Comparison of ENCODE assay signal across 23 cellular contexts in genomic region chr4:56511098-56511497, GRCh38. TPM values are rescaled to one million over a fixed set of nuclear protein-coding genes. Genes with fewer than 3 reads are reported as not detected.
DNase-seq lines count a peak whose midpoint lies in the region; ATAC-seq, FAIRE-seq and TF ChIP-seq lines count a peak whose summit lies in the region.
"Had no signal": no experiment of that assay in that cellular context is flagged by ENCODE, and none has a peak within 500 bp of the region (broad histone marks: within the 10 kb centered on the region; RNA-seq: fewer than 3 reads in every experiment).

No MANE protein-coding gene starts in this region.

- H3K4me1 ChIP-seq in K562 (replicated peaks in 1 of 2; ENCODE audit: control insufficient read depth in 2 of 2, insufficient read depth in 2 of 2, low read length in 2 of 2): peaks cover 16 to 24% of the 10 kb centered on the region in 2 experiments
- peaks cover 21% of the 10 kb centered on the region for H3K4me1 ChIP-seq in muscle layer of colon (ENCODE audit: insufficient read depth, low read length)
- peaks cover 0 to 4% (median 2%) of the 10 kb centered on the region in 4 donors for H3K4me1 ChIP-seq in transverse colon
- H3K4me1 ChIP-seq in kidney (ENCODE audit: control insufficient read depth in 1 of 2, insufficient read depth in 1 of 2, low read depth in 1 of 2, low read length in 2 of 2): peaks cover 0 to 4% of the 10 kb centered on the region in 2 donors
- no peaks in the 10 kb centered on the region for H3K4me1 ChIP-seq in HAP-1
- H3K4me1 ChIP-seq: Caco-2 had no signal

- peak; percentile 19; the same call in 2 of the 3 replicates for ATAC-seq in K562
- ATAC-seq in left lobe of liver: no peak
- ATAC-seq: CD8-positive, alpha-beta T cell had no signal

- TF ChIP-seq RAD21 in K562 (CRISPR knock-in tag; conservative IDR thresholded peaks at IDR 0.05 in 1 of 2, IDR thresholded peaks at IDR 0.05 in 1 of 2): no peak

- H3K9me3 ChIP-seq in K562 (replicated peaks; ENCODE audit: control insufficient read depth, insufficient read depth, low read depth, low read length): no peaks in the 10 kb centered on the region
- no peaks in the 10 kb centered on the region for H3K9me3 ChIP-seq in muscle layer of colon (ENCODE audit: low read length)
- H3K9me3 ChIP-seq in transverse colon: no peaks in the 10 kb centered on the region
- no peaks in the 10 kb centered on the region for H3K9me3 ChIP-seq in kidney (ENCODE audit: control insufficient read depth in 1 of 2, low read length in 2 of 2)
- no peaks in the 10 kb centered on the region for H3K9me3 ChIP-seq in HAP-1
- H3K9me3 ChIP-seq: Caco-2, SJSA1 had no signal

- intact Hi-C loops in K562 (cut with micrococcal nuclease) (no loop called here), transverse colon (cut with DNase I; ENCODE audit: low total_unique reads) (no loop called here), kidney (cut with DNase I) (no loop called here)

- H3K9ac ChIP-seq in K562 (ENCODE audit: insufficient read depth in 1 of 2, low read depth in 2 of 2, low read length in 2 of 2) (no peak overlapping the region), muscle layer of colon (ENCODE audit: low read length) (no peak overlapping the region), kidney (ENCODE audit: low read length in 2 of 2) (no peak overlapping the region)

- CTCF ChIA-PET in K562 (lab: Yijun Ruan, JAX; ENCODE audit: low intra/inter-chr PET ratio): no interaction called here

- H2AFZ ChIP-seq in K562 (ENCODE audit: low read depth, low read length): peak overlapping the region; percentile 66

- H3K9me1 ChIP-seq in K562 (ENCODE audit: control insufficient read depth, insufficient read depth, low read length): no peaks in the 10 kb centered on the region

- TF ChIP-seq CTCF in K562 (IDR thresholded peaks at IDR 0.05 in 2 of 3, conservative IDR thresholded peaks at IDR 0.05 in 1 of 3; ENCODE audit: insufficient read depth in 2 of 3, low read depth in 1 of 3, low read length in 3 of 3): no peak
- TF ChIP-seq CTCF in transverse colon (IDR thresholded peaks at IDR 0.05): no peak
- no peak for TF ChIP-seq CTCF in kidney (IDR thresholded peaks at IDR 0.05; ENCODE audit: borderline replicate concordance, extremely low read depth, insufficient read depth)

- TF ChIP-seq EP300 in K562 (IDR thresholded peaks at IDR 0.05; ENCODE audit: low read length): no peak
- TF ChIP-seq EP300 in transverse colon (IDR thresholded peaks at IDR 0.05; ENCODE audit: low read depth): no peak

- no peaks in the 10 kb centered on the region for H3K79me2 ChIP-seq in K562 (ENCODE audit: control insufficient read depth, insufficient read depth, low read length)

- H3K27ac ChIP-seq in K562 (ENCODE audit: extremely low read depth, low read depth, low read length) (no peak overlapping the region), muscle layer of colon (ENCODE audit: low read depth, low read length) (peak overlapping the region; percentile 16), transverse colon (no peak overlapping the region), kidney (ENCODE audit: low read depth in 2 of 2, low read length in 2 of 2) (no peak overlapping the region)
- H3K27ac ChIP-seq: SJSA1 had no signal

- no peaks in the 10 kb centered on the region for H4K20me1 ChIP-seq in K562 (replicated peaks; ENCODE audit: control insufficient read depth, insufficient read depth, low read length)

- no peaks in the 10 kb centered on the region for H3K36me3 ChIP-seq in K562 (ENCODE audit: control insufficient read depth, insufficient read depth, low read length)
- H3K36me3 ChIP-seq in muscle layer of colon (ENCODE audit: insufficient read depth, low read length): no peaks in the 10 kb centered on the region
- H3K36me3 ChIP-seq in transverse colon: no peaks in the 10 kb centered on the region
- H3K36me3 ChIP-seq in kidney (ENCODE audit: control insufficient read depth in 1 of 2, insufficient read depth in 2 of 2, low read length in 2 of 2): no peaks in the 10 kb centered on the region
- H3K36me3 ChIP-seq in HAP-1 (replicated peaks): no peaks in the 10 kb centered on the region
- H3K36me3 ChIP-seq: SJSA1 had no signal

- H3K4me2 ChIP-seq in K562 (ENCODE audit: insufficient read depth, low read length): no peak overlapping the region; the same call in 1 of the 2 replicates

- TF ChIP-seq POLR2A in K562 (conservative IDR thresholded peaks at IDR 0.05) (no peak), transverse colon (IDR thresholded peaks at IDR 0.05) (no peak)

- no peaks in the 10 kb centered on the region for H3K27me3 ChIP-seq in K562 (ENCODE audit: control insufficient read depth in 2 of 2, insufficient read depth in 2 of 2, low read length in 2 of 2)
- no peaks in the 10 kb centered on the region for H3K27me3 ChIP-seq in muscle layer of colon (ENCODE audit: control insufficient read depth in 1 of 2, insufficient read depth in 2 of 2, low read length in 2 of 2)
- no peaks in the 10 kb centered on the region for H3K27me3 ChIP-seq in transverse colon
- H3K27me3 ChIP-seq in HAP-1 (ENCODE audit: low read depth): no peaks in the 10 kb centered on the region
- H3K27me3 ChIP-seq: SJSA1 had no signal

- no TSS peak for BruUV-seq in K562 (replicated peaks; lab: Mats Ljungman, UMichigan)

- FAIRE-seq in K562 (lab: Jason Lieb, UNC): no peak
- FAIRE-seq in kidney (lab: Jason Lieb, UNC): no peak
- FAIRE-seq: GM12892, GM19239, HTR-8/SVneo had no signal

- H3K4me3 ChIP-seq in K562 (no peak overlapping the region), muscle layer of colon (ENCODE audit: low read depth in 1 of 2, low read length in 2 of 2) (no peak overlapping the region), transverse colon (no peak overlapping the region), kidney (ENCODE audit: low read length in 2 of 2) (no peak overlapping the region), HAP-1 (no peak overlapping the region)
- H3K4me3 ChIP-seq: SJSA1 had no signal

- POLR2A ChIA-PET in K562 (lab: Yijun Ruan, JAX): interaction anchor here (0.6 to 1.1 kb wide), 2 partner anchors 16 to 562 kb away, joined by 3 read pairs; partner anchors contain the start of gene CEP135

- in situ Hi-C loops in K562 (cut with MboI): no loop called here
- in situ Hi-C loops in transverse colon (cut with MboI; ENCODE audit: low pct_ligation_motif_present in 1 of 4, low pct_unique_long_range_greater_than_20kb in 1 of 4, low sequenced_read_pairs in 3 of 4): no loop called here
- in situ Hi-C loops in HAP-1 (cut with MboI; ENCODE audit: low sequenced_read_pairs): no loop called here

- peak in 1 of 4 experiments; percentile 16 for DNase-seq in K562 (ENCODE audit: extremely low read depth in 1 of 4, low spot score in 3 of 4)
- peak; percentile 9 for DNase-seq in fibroblast of peridontal ligament (ENCODE audit: extremely low read depth)
- DNase-seq in transverse colon: peak; percentile 13
- DNase-seq in left lobe of liver (ENCODE audit: low spot score): no peak
- no peak for DNase-seq in kidney
- no peak for DNase-seq in HAP-1 (ENCODE audit: low spot score in 2 of 2)
- DNase-seq: C1 segment of cervical spinal cord; Caco-2; CD8-positive, alpha-beta T cell; DND-41; H7; KBM-7; MM.1S; NCI-H2029; NCI-H446 treated with DMSO at 0.1 percent for 48 hours; NCI-H526; Right ventricle myocardium superior; RPMI8226 had no signal

RNA-seq across cellular contexts. Expression of gene ARL9, which starts 5.5 kb away (rescaled TPM):
- 0.21 TPM in 1 of 2 replicates, not detected in the other for total RNA-seq in K562 (2011; cell fraction: chromatin; rRNA removed; ENCODE audit: low replicate concordance)
- total RNA-seq in K562 (2011; cell fraction: nucleolus; rRNA removed): 0.33 TPM in 1 of 2 replicates, not detected in the other
- 0.69 TPM in 1 of 2 replicates, not detected in the other for total RNA-seq in K562 (2011; cell fraction: nucleoplasm; rRNA removed)
- not detected in 2 replicates for total RNA-seq in K562 (2014; rRNA removed)
- total RNA-seq in K562 (2014; rRNA removed; fragmentation: Illumina TruSeq; extraction: Trizol): 0.15 TPM in 1 of 2 replicates, not detected in the other
- 0.11 TPM in 1 of 2 replicates, not detected in the other for total RNA-seq in K562 (2015; rRNA removed; fragmentation: Illumina TruSeq; extraction: Trizol)
- 0.11 and 0.22 TPM in 2 replicates for total RNA-seq in K562 (2021)
- polyA plus RNA-seq in K562 (2011; rRNA removed): 0.07 TPM in 1 of 2 replicates, not detected in the other
- polyA plus RNA-seq in K562 (2011; cell fraction: cytosol; rRNA removed): 0.09 TPM in 1 of 2 replicates, not detected in the other
- 0.08 TPM in 1 of 2 replicates, not detected in the other for polyA plus RNA-seq in K562 (2011; cell fraction: nucleus; rRNA removed)
- polyA plus RNA-seq in K562 (2012): 0.05 and 0.15 TPM in 2 replicates
- not detected in 2 replicates for polyA plus RNA-seq in K562 (2014; fragmentation: Illumina TruSeq; extraction: Trizol)
- polyA plus RNA-seq in K562 (2014; fragmentation: Nextera tagmentation; extraction: Ambion mirVana): under 1 TPM in 1 of 2 experiments, not detected in 1; 0.10 TPM
- polyA plus RNA-seq in K562 (2014; rRNA removed): not detected in 2 replicates
- 0.14 TPM in 1 of 2 replicates, not detected in the other for polyA minus RNA-seq in K562 (2011; rRNA and poly(A)+ RNA removed)
- not detected in 2 replicates for polyA minus RNA-seq in K562 (2011; cell fraction: cytosol; rRNA and poly(A)+ RNA removed)
- polyA minus RNA-seq in K562 (2011; cell fraction: nucleus; rRNA and poly(A)+ RNA removed): not detected in 2 replicates
- not detected for total RNA-seq in transverse colon
- total RNA-seq in left lobe of liver: 0.13 TPM
- 0.19 TPM for total RNA-seq in kidney
- polyA plus RNA-seq in kidney (ENCODE audit: insufficient read depth, low read depth, low replicate concordance): 0.26 TPM
- total RNA-seq: H7, Right ventricle myocardium superior had no signal

RNA-seq across cellular contexts. Expression of gene SRP72, which starts 43.7 kb away (rescaled TPM):
- 163 and 301 TPM in 2 replicates for total RNA-seq in K562 (2011; cell fraction: chromatin; rRNA removed; ENCODE audit: low replicate concordance)
- 80.3 and 81.5 TPM in 2 replicates for total RNA-seq in K562 (2011; cell fraction: nucleolus; rRNA removed)
- 140 and 145 TPM in 2 replicates for total RNA-seq in K562 (2011; cell fraction: nucleoplasm; rRNA removed)
- total RNA-seq in K562 (2014; rRNA removed): 142 and 175 TPM in 2 replicates
- total RNA-seq in K562 (2014; rRNA removed; fragmentation: Illumina TruSeq; extraction: Trizol): 178 and 198 TPM in 2 replicates
- total RNA-seq in K562 (2015; rRNA removed; fragmentation: Illumina TruSeq; extraction: Trizol): 143 and 155 TPM in 2 replicates
- 202 and 205 TPM in 2 replicates for total RNA-seq in K562 (2021)
- polyA plus RNA-seq in K562 (2011; rRNA removed): 145 and 208 TPM in 2 replicates
- polyA plus RNA-seq in K562 (2011; cell fraction: cytosol; rRNA removed): 37.0 and 57.4 TPM in 2 replicates
- polyA plus RNA-seq in K562 (2011; cell fraction: nucleus; rRNA removed): 76.3 and 90.4 TPM in 2 replicates
- 124 and 146 TPM in 2 replicates for polyA plus RNA-seq in K562 (2012)
- polyA plus RNA-seq in K562 (2014; fragmentation: Illumina TruSeq; extraction: Trizol): 185 and 311 TPM in 2 replicates
- polyA plus RNA-seq in K562 (2014; fragmentation: Nextera tagmentation; extraction: Ambion mirVana): 100 to 1,000 TPM; 300 to 341 TPM
- polyA plus RNA-seq in K562 (2014; rRNA removed): 96.2 and 124 TPM in 2 replicates
- 595 and 707 TPM in 2 replicates for polyA minus RNA-seq in K562 (2011; rRNA and poly(A)+ RNA removed)
- polyA minus RNA-seq in K562 (2011; cell fraction: cytosol; rRNA and poly(A)+ RNA removed): 124 and 152 TPM in 2 replicates
- 88.9 and 167 TPM in 2 replicates for polyA minus RNA-seq in K562 (2011; cell fraction: nucleus; rRNA and poly(A)+ RNA removed)
- 10 to 100 TPM; 13.1 to 48.7 (median 33.7) TPM for total RNA-seq in transverse colon
- total RNA-seq in left lobe of liver: 40.1 TPM
- total RNA-seq in kidney: 90.8 TPM
- 23.1 TPM for polyA plus RNA-seq in kidney (ENCODE audit: insufficient read depth, low read depth, low replicate concordance)

Comparison
In these comparisons a context has a peak if more than half of its experiments do, and no peak if none do; other contexts are left out.
1. DNase-seq: peak in fibroblast of peridontal ligament (single experiment) and transverse colon (single experiment); none in left lobe of liver (single experiment), kidney (single experiment) and HAP-1 (0 of 2).